In the genomic region with DNA sequence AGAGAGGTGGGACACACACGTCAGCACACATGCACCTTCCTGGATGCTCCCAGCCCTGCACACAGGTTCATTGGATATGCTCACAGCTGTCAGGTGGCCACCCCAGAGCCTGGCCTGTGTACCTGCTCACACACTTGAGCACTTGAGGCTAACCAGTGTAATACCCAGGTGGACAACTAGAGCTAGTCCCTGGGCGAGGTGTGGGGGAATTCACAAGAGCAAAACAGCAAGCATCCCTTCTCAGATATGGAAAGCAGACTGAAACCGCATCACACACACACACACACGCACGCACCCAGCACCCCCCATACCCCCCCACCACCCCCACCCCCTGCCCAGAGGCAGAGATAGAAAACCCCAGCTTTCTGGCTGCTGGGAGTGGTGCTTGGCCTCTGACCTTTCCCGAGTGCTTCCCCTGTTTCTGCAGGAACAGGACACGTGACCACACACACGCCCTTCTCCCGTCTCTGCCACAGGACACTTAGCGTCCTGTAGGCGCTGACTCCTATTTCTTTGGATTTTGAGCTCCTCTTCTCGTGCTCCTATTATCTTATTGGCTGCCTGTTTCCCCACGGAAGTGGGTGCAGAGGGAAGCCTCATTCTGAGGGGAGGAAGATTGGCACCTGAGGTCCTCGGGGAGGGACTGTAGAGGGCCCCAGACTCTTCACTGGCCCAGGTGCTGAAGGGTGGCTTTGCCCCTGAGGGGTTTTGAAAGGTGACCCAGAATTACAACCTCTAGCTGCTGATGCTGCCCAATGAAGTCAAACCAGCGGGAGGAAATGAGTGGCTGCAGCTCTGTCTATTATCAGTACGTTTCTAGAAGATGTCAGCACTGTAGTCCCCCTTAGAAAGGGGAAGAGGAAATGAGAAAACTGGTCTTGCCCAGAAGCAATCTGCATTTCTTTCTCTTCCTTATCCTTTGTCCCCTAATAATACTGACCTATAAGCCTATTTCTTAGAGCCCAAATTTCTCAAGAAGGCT, we compare ENCODE assay signal across 2 cellular contexts.
TF ChIP-seq lines count a peak whose summit lies in the region.

No MANE protein-coding gene starts in this region.

TF ChIP-seq in HCT116, 20 proteins besides CTCF, POLR2A, EP300 and RAD21 (continued from another document):
- TF ChIP-seq SP1 (IDR thresholded peaks at IDR 0.05; ENCODE audit: low read depth): no peak
- TF ChIP-seq EZH2phosphoT487 (IDR thresholded peaks at IDR 0.05; ENCODE audit: borderline replicate concordance): no peak
- no peak for TF ChIP-seq POLR2AphosphoS5 (IDR thresholded peaks at IDR 0.05; ENCODE audit: low read depth, low read length)
- no peak for TF ChIP-seq SRF (IDR thresholded peaks at IDR 0.05; ENCODE audit: low read depth)
- TF ChIP-seq CBX3 (IDR thresholded peaks at IDR 0.05; ENCODE audit: low read depth): no peak
- TF ChIP-seq ZNF274 (IDR thresholded peaks at IDR 0.05; ENCODE audit: low read depth, low read length): no peak
- no peak for TF ChIP-seq TCF7L2 (IDR thresholded peaks at IDR 0.05; ENCODE audit: borderline replicate concordance, extremely low read depth, insufficient read depth, insufficient read length)
- no peak for TF ChIP-seq FOSL1 (IDR thresholded peaks at IDR 0.05; ENCODE audit: low read depth)
- TF ChIP-seq, protein P1, sequence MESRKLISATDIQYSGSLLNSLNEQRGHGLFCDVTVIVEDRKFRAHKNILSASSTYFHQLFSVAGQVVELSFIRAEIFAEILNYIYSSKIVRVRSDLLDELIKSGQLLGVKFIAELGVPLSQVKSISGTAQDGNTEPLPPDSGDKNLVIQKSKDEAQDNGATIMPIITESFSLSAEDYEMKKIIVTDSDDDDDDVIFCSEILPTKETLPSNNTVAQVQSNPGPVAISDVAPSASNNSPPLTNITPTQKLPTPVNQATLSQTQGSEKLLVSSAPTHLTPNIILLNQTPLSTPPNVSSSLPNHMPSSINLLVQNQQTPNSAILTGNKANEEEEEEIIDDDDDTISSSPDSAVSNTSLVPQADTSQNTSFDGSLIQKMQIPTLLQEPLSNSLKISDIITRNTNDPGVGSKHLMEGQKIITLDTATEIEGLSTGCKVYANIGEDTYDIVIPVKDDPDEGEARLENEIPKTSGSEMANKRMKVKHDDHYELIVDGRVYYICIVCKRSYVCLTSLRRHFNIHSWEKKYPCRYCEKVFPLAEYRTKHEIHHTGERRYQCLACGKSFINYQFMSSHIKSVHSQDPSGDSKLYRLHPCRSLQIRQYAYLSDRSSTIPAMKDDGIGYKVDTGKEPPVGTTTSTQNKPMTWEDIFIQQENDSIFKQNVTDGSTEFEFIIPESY (IDR thresholded peaks at IDR 0.05; ENCODE audit: extremely low read depth, insufficient replicate concordance, low read length): no peak
- TF ChIP-seq, protein P2, sequence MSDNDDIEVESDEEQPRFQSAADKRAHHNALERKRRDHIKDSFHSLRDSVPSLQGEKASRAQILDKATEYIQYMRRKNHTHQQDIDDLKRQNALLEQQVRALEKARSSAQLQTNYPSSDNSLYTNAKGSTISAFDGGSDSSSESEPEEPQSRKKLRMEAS (IDR thresholded peaks at IDR 0.05): no peak
TF ChIP-seq in HCT116: peak in this region for 0.

TF ChIP-seq in SK-N-SH treated with all-trans-retinoic acid at 6 μM for 48 hours, 23 proteins besides CTCF, POLR2A, EP300 and RAD21 (continued from another document):
- TF ChIP-seq CSDC2 (CRISPR knock-in tag; IDR thresholded peaks at IDR 0.05): no peak
- TF ChIP-seq OSR1 (CRISPR knock-in tag; IDR thresholded peaks at IDR 0.05): no peak
- TF ChIP-seq, protein P3, sequence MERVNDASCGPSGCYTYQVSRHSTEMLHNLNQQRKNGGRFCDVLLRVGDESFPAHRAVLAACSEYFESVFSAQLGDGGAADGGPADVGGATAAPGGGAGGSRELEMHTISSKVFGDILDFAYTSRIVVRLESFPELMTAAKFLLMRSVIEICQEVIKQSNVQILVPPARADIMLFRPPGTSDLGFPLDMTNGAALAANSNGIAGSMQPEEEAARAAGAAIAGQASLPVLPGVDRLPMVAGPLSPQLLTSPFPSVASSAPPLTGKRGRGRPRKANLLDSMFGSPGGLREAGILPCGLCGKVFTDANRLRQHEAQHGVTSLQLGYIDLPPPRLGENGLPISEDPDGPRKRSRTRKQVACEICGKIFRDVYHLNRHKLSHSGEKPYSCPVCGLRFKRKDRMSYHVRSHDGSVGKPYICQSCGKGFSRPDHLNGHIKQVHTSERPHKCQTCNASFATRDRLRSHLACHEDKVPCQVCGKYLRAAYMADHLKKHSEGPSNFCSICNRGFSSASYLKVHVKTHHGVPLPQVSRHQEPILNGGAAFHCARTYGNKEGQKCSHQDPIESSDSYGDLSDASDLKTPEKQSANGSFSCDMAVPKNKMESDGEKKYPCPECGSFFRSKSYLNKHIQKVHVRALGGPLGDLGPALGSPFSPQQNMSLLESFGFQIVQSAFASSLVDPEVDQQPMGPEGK (CRISPR knock-in tag; IDR thresholded peaks at IDR 0.05; ENCODE audit: borderline replicate concordance): no peak
- TF ChIP-seq ZNF8 (CRISPR knock-in tag; IDR thresholded peaks at IDR 0.05): no peak
- TF ChIP-seq ZNF70 (CRISPR knock-in tag; IDR thresholded peaks at IDR 0.05): no peak
- TF ChIP-seq ZNF565 (CRISPR knock-in tag; conservative IDR thresholded peaks at IDR 0.05; ENCODE audit: low read depth): no peak
- no peak for TF ChIP-seq SNAI2 (CRISPR knock-in tag; IDR thresholded peaks at IDR 0.05)
